In the genomic region with DNA sequence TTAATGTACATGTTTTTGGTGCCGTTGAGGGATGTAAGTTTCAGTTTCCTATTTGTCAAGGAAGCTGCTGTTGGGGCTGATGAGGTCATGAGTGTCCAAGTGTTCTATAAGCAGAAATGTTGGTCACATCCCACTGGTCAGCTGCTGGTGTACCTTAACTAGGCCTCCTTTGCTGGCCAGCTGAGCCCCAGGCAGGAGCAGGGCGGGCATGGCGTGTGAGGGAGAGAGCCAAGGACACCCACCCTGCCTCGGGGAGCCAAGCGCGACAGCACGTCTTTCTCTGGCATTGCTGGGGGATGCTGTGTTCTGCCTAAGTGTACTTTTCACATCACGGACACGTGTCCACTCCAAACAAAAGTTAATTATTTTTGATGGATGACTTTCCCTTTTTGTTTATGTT, we compare ENCODE assay signal across 17 cellular contexts.
"Had no signal": no experiment of that assay in that cellular context is flagged by ENCODE, and none has a peak within 500 bp of the region (broad histone marks: within the 10 kb centered on the region; RNA-seq: fewer than 3 reads in every experiment).

No MANE protein-coding gene starts in this region.

- H3K27ac ChIP-seq: pancreas, thyroid gland had no signal

- DNase-seq: activated CD4-positive, alpha-beta T cell treated with anti-CD3 and anti-CD28 coated beads, Interleukin-2, amount 10 ng/mL, durations not matched to agents 7 days and 5 days; activated gamma-delta T cell treated with Interleukin-2 at 50 U/mL for 16 hours; activated T-cell treated with anti-CD3 and anti-CD28 coated beads for 4 hours; amniotic stem cell; effector CD8-positive, alpha-beta T cell; hypothalamus; naive thymus-derived CD8-positive, alpha-beta T cell; pancreas; stimulated activated CD4-positive, alpha-beta T cell treated with anti-CD3 and anti-CD28 coated beads, Interleukin-12 subunit alpha, Interleukin-12 subunit beta, amount 100 ng/mL, for 4 hours; stimulated activated CD4-positive, alpha-beta T cell treated with anti-CD3 and anti-CD28 coated beads, Interleukin-1b, Interleukin-23, amount 100 ng/mL, for 48 hours; stimulated activated CD8-positive, alpha-beta memory T cell treated with anti-CD3 and anti-CD28 coated beads, Interleukin-4, amount 100 ng/mL, for 48 hours; stimulated activated naive CD4-positive, alpha-beta T cell treated with Interleukin-2 at 50 U/mL for 16 hours; T-helper 1 cell; T-helper 9 cell had no signal

- H3K4me3 ChIP-seq: pancreas, thyroid gland had no signal

- H3K27me3 ChIP-seq: pancreas, thyroid gland had no signal

- H3K36me3 ChIP-seq: pancreas, thyroid gland had no signal

- H3K4me1 ChIP-seq: pancreas, thyroid gland had no signal

- H3K9me3 ChIP-seq: pancreas, thyroid gland had no signal

- ATAC-seq: activated naive CD4-positive, alpha-beta T cell treated with anti-CD3 and anti-CD28 coated beads, Interleukin-2, amount 50 U/mL, for 72 hours; naive thymus-derived CD8-positive, alpha-beta T cell; pancreas; SK-N-SH treated with all-trans-retinoic acid at 6 μM for 48 hours had no signal
